In the genomic region with DNA sequence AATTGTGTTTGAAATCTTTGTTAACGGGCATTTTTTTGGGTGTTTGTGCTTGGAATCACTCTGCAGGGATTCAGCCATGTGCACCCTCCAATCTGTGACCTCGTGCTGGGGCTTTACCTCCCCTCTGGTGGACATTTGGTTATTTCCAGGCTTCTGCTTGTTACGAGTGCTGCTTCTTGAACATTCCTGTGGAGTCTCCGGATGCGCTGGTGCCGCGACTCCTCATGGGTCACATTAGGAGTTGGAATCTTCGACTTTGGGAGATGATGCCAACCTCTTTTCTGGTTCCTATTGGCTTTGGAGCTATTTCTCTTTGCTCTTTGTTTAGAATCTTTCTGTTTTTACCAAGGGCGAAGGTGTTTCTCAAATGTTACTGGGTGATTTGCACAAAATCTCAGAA, we compare ENCODE assay signal across 13 cellular contexts. TPM values are rescaled to one million over a fixed set of nuclear protein-coding genes. Genes with fewer than 3 reads are reported as not detected.
DNase-seq lines count a peak whose midpoint lies in the region; ATAC-seq and TF ChIP-seq lines count a peak whose summit lies in the region.
"Had no signal": no experiment of that assay in that cellular context is flagged by ENCODE, and none has a peak within 500 bp of the region (broad histone marks: within the 10 kb centered on the region; RNA-seq: fewer than 3 reads in every experiment).

No MANE protein-coding gene starts in this region.

- intact Hi-C loops in lower lobe of right lung (cut with DNase I), result no loop called here
- intact Hi-C loops in naive thymus-derived CD4-positive, alpha-beta T cell (cut with micrococcal nuclease), result no loop called here

- H3K4me3 Mint-ChIP-seq in GM23338, result no peak overlapping the region
- H3K4me3 Mint-ChIP-seq in chondrocyte (ENCODE audit: unreplicated experiment), result no peak overlapping the region
- no peak overlapping the region for H3K4me3 Mint-ChIP-seq in naive thymus-derived CD4-positive, alpha-beta T cell
- H3K4me3 Mint-ChIP-seq: HFFc6 had no signal

- no peak; the same call in 2 of the 3 replicates for ATAC-seq in GM23338
- no peak for ATAC-seq in lower lobe of right lung
- ATAC-seq in naive thymus-derived CD4-positive, alpha-beta T cell, result no peak
- ATAC-seq: Right ventricle myocardium inferior had no signal

- no peaks in the 10 kb centered on the region for H3K27me3 ChIP-seq in GM23338 (ENCODE audit: insufficient read depth)
- H3K27me3 ChIP-seq in lower lobe of right lung (ENCODE audit: low read depth), result peaks cover 30% of the 10 kb centered on the region
- H3K27me3 ChIP-seq in naive thymus-derived CD4-positive, alpha-beta T cell (ENCODE audit: control insufficient read depth in 2 of 2, insufficient read depth in 2 of 2, low read length in 2 of 2), result peaks cover 0 to 7% of the 10 kb centered on the region in 2 donors

- peaks cover 16% of the 10 kb centered on the region for H3K4me1 Mint-ChIP-seq in GM23338
- H3K4me1 Mint-ChIP-seq in chondrocyte (ENCODE audit: low read depth), result peaks cover 3% of the 10 kb centered on the region
- H3K4me1 Mint-ChIP-seq in naive thymus-derived CD4-positive, alpha-beta T cell, result peaks cover 6 to 41% (median 17%) of the 10 kb centered on the region in 7 donors

- no peaks in the 10 kb centered on the region for H3F3A ChIP-seq in GM23338 (replicated peaks; ENCODE audit: low read depth)

- H3K36me3 Mint-ChIP-seq in GM23338 (ENCODE audit: low read depth) (peaks cover 5% of the 10 kb centered on the region), chondrocyte (ENCODE audit: low read depth) (no peaks in the 10 kb centered on the region)
- peaks cover 0 to 4% (median 0%) of the 10 kb centered on the region in 5 donors for H3K36me3 Mint-ChIP-seq in naive thymus-derived CD4-positive, alpha-beta T cell

- no peaks in the 10 kb centered on the region for H3K9me3 ChIP-seq in lower lobe of right lung
- H3K9me3 ChIP-seq in naive thymus-derived CD4-positive, alpha-beta T cell (ENCODE audit: control insufficient read depth in 2 of 3, low read length in 3 of 3), result no peaks in the 10 kb centered on the region

- H3K4me2 ChIP-seq in GM23338, result 0 out of 2 replicates have a peak overlapping the region, but pooled peaks have one; percentile 20

- H3K9me2 ChIP-seq in GM23338 (ENCODE audit: insufficient read depth), result no peaks in the 10 kb centered on the region

- DNase-seq in GM23338 (ENCODE audit: low spot score) (no peak), chondrocyte (ENCODE audit: low spot score) (peak; percentile 15), left kidney (ENCODE audit: low read depth, low spot score) (peak; percentile 23), pons (ENCODE audit: low spot score) (peak; percentile 65), lower lobe of right lung (no peak), DMS53 treated with DMSO at 0.1 percent for 48 hours (lab: John Stamatoyannopoulos, UW; ENCODE audit: unreplicated experiment) (no peak), HT-29 (ENCODE audit: low spot score) (no peak)
- DNase-seq in naive thymus-derived CD4-positive, alpha-beta T cell, result no peak
- DNase-seq: HFFc6, MM.1S, NCI-H2029 treated with DMSO at 0.1 percent for 48 hours had no signal

- TF ChIP-seq CTCF in GM23338 (conservative IDR thresholded peaks at IDR 0.05; ENCODE audit: low read depth in 2 of 2), result no peak
- no peak for TF ChIP-seq CTCF in chondrocyte (IDR thresholded peaks at IDR 0.05)
- no peak for TF ChIP-seq CTCF in lower lobe of right lung (IDR thresholded peaks at IDR 0.05)

- peak overlapping the region; percentile 76; the same call in 1 of the 2 replicates for H2AFZ ChIP-seq in GM23338

- no peaks in the 10 kb centered on the region for H4K20me1 ChIP-seq in GM23338 (replicated peaks; ENCODE audit: insufficient read depth)

- CTCF ChIA-PET in naive thymus-derived CD4-positive, alpha-beta T cell (lab: Charles Lee), result no interaction called here

- H3K4me3 ChIP-seq in GM23338, result no peak overlapping the region
- H3K4me3 ChIP-seq in lower lobe of right lung, result no peak overlapping the region
- H3K4me3 ChIP-seq in naive thymus-derived CD4-positive, alpha-beta T cell (ENCODE audit: low read length), result no peak overlapping the region

- H3K36me3 ChIP-seq in GM23338 (ENCODE audit: insufficient read depth) (no peaks in the 10 kb centered on the region), lower lobe of right lung (no peaks in the 10 kb centered on the region)
- no peaks in the 10 kb centered on the region for H3K36me3 ChIP-seq in naive thymus-derived CD4-positive, alpha-beta T cell (ENCODE audit: control insufficient read depth in 2 of 3, insufficient read depth in 3 of 3, low read length in 3 of 3)

- H3K27ac ChIP-seq in GM23338 (ENCODE audit: low read depth) (no peak overlapping the region), lower lobe of right lung (no peak overlapping the region)
- no peak overlapping the region for H3K27ac ChIP-seq in naive thymus-derived CD4-positive, alpha-beta T cell (ENCODE audit: low read depth, low read length)
- H3K27ac ChIP-seq: C4-2B had no signal

- POLR2A ChIA-PET in naive thymus-derived CD4-positive, alpha-beta T cell (lab: Charles Lee), result no interaction called here

- H3K27ac Mint-ChIP-seq in GM23338 (no peak overlapping the region), chondrocyte (ENCODE audit: unreplicated experiment) (no peak overlapping the region)
- no peak overlapping the region for H3K27ac Mint-ChIP-seq in naive thymus-derived CD4-positive, alpha-beta T cell
- H3K27ac Mint-ChIP-seq: HFFc6 had no signal

- H3K9me3 Mint-ChIP-seq in GM23338 (peaks cover 27% of the 10 kb centered on the region), chondrocyte (ENCODE audit: low read depth) (no peaks in the 10 kb centered on the region)
- H3K9me3 Mint-ChIP-seq in naive thymus-derived CD4-positive, alpha-beta T cell, result peaks cover 0 to 14% (median 0%) of the 10 kb centered on the region in 11 donors

- no peaks in the 10 kb centered on the region for H3K4me1 ChIP-seq in GM23338 (ENCODE audit: insufficient read depth)
- no peaks in the 10 kb centered on the region for H3K4me1 ChIP-seq in lower lobe of right lung
- H3K4me1 ChIP-seq in naive thymus-derived CD4-positive, alpha-beta T cell (ENCODE audit: control insufficient read depth in 2 of 2, insufficient read depth in 2 of 2, low read length in 2 of 2), result peaks cover 0 to 7% of the 10 kb centered on the region in 2 donors

- H3K79me2 ChIP-seq in GM23338 (replicated peaks; ENCODE audit: insufficient read depth), result no peaks in the 10 kb centered on the region

- peaks cover 20% of the 10 kb centered on the region for H3K27me3 Mint-ChIP-seq in GM23338 (ENCODE audit: insufficient read depth, low read depth, poor library complexity)
- H3K27me3 Mint-ChIP-seq in chondrocyte (ENCODE audit: low read depth), result peaks cover 63% of the 10 kb centered on the region
- peaks cover 5 to 35% (median 20%) of the 10 kb centered on the region in 5 donors for H3K27me3 Mint-ChIP-seq in naive thymus-derived CD4-positive, alpha-beta T cell

TF ChIP-seq in GM23338, 12 proteins besides CTCF, POLR2A, EP300 and RAD21 (continues in another document):
- TF ChIP-seq EZH2phosphoT487 (IDR thresholded peaks at IDR 0.05; ENCODE audit: unreplicated experiment) (no peak), CREB1 (CRISPR knock-in tag; IDR thresholded peaks at IDR 0.05; ENCODE audit: low read depth) (no peak), ZNF331 (CRISPR knock-in tag; IDR thresholded peaks at IDR 0.05; ENCODE audit: low read depth) (no peak), ZNF114 (CRISPR knock-in tag; IDR thresholded peaks at IDR 0.05) (no peak), STAT1 (IDR thresholded peaks at IDR 0.05; ENCODE audit: unreplicated experiment) (no peak), NANOG (IDR thresholded peaks at IDR 0.05; ENCODE audit: borderline replicate concordance) (no peak), JUNB (IDR thresholded peaks at IDR 0.05; ENCODE audit: unreplicated experiment) (no peak), EZH2 (IDR thresholded peaks at IDR 0.05; ENCODE audit: low read depth, unreplicated experiment) (no peak)
- TF ChIP-seq, protein P1, sequence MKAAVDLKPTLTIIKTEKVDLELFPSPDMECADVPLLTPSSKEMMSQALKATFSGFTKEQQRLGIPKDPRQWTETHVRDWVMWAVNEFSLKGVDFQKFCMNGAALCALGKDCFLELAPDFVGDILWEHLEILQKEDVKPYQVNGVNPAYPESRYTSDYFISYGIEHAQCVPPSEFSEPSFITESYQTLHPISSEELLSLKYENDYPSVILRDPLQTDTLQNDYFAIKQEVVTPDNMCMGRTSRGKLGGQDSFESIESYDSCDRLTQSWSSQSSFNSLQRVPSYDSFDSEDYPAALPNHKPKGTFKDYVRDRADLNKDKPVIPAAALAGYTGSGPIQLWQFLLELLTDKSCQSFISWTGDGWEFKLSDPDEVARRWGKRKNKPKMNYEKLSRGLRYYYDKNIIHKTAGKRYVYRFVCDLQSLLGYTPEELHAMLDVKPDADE (IDR thresholded peaks at IDR 0.05), result no peak

RNA-seq across cellular contexts. Expression of a gene that starts 10.1 kb away (rescaled TPM):
- 23.9 and 24.6 TPM in 2 replicates for total RNA-seq in GM23338 (2014; rRNA removed; shearing (Covaris generic))
- 9.7 and 10.6 TPM in 2 replicates for polyA plus RNA-seq in GM23338 (2016; fragmentation: Nextera tagmentation; extraction: Ambion mirVana)
- total RNA-seq in chondrocyte (19.9 to 37.6 TPM (median 35.2 TPM) in 3 replicates), lower lobe of right lung (2.1 TPM)
- 10 to 100 TPM in 2 of 5 experiments, 1 to 10 TPM in 2, under 1 TPM in 1; 0.66 to 60.0 (median 9.4) TPM for total RNA-seq in naive thymus-derived CD4-positive, alpha-beta T cell
- polyA plus RNA-seq in naive thymus-derived CD4-positive, alpha-beta T cell, result 10 to 100 TPM in 1 of 2 donors, under 1 TPM in 1; 0.35 to 18.2 TPM
- total RNA-seq in HT-29 (2014; rRNA removed; shearing (Covaris generic)), result 0.05 TPM in 1 of 2 replicates, not detected in the other

Comparison
In these comparisons a context has a peak if more than half of its experiments do, and no peak if none do; other contexts are left out.
1. DNase-seq: peak in chondrocyte (single experiment), left kidney (single experiment) and pons (single experiment); none in GM23338 (single experiment), lower lobe of right lung (single experiment), DMS53 treated with DMSO at 0.1 percent for 48 hours (single experiment), naive thymus-derived CD4-positive, alpha-beta T cell (0 of 9) and HT-29 (single experiment).